ENCODE assay signal across 9 cellular contexts in genomic region chr4:113355550-113356371, GRCh38.
DNase-seq lines count a peak whose midpoint lies in the region; ATAC-seq and TF ChIP-seq lines count a peak whose summit lies in the region.
"Had no signal": no experiment of that assay in that cellular context is flagged by ENCODE, and none has a peak within 500 bp of the region (broad histone marks: within the 10 kb centered on the region; RNA-seq: fewer than 3 reads in every experiment).

No MANE protein-coding gene starts in this region.

- peak overlapping the region; percentile 33; the same call in 1 of the 2 replicates for H4K91ac ChIP-seq in IMR-90 (ENCODE audit: insufficient read depth, low read depth, low read length)

- intact Hi-C loops in IMR-90 (cut with micrococcal nuclease) = no loop called here

- H2BK15ac ChIP-seq in IMR-90 (ENCODE audit: low read depth, low read length) = no peak overlapping the region

- H3K4ac ChIP-seq in IMR-90 (ENCODE audit: low read depth, low read length) = peak overlapping the region; percentile 51

- no peak for TF ChIP-seq POLR2A in IMR-90 (IDR thresholded peaks at IDR 0.05; ENCODE audit: low read depth, low read length)

- ATAC-seq in GM21576 (IDR thresholded peaks at IDR 0.05; ENCODE audit: unreplicated experiment) (peak; percentile 98), IMR-90 (ENCODE audit: low read depth) (peak; percentile 96)

- H4K20me1 ChIP-seq in IMR-90 (ENCODE audit: insufficient read depth, low read length) = no peaks in the 10 kb centered on the region; the same call in 1 of the 2 replicates

- BruUV-seq in IMR-90 (replicated peaks; lab: Mats Ljungman, UMichigan) = no TSS peak

- peak overlapping the region; percentile 11; the same call in 1 of the 2 replicates for H4K5ac ChIP-seq in IMR-90 (ENCODE audit: low read depth, low read length)

- H2AFZ ChIP-seq in IMR-90 (replicated peaks; ENCODE audit: low read length, poor library complexity) (peak overlapping the region; percentile 53), parathyroid adenoma (no peak overlapping the region)

- no peaks in the 10 kb centered on the region for H3K36me3 ChIP-seq in IMR-90 (ENCODE audit: control insufficient read depth, insufficient read depth, low read length)
- H3K36me3 ChIP-seq in parathyroid adenoma (ENCODE audit: control insufficient read depth, insufficient read depth, low read length) = no peaks in the 10 kb centered on the region

- H3K4me3 ChIP-seq in IMR-90 (ENCODE audit: insufficient read depth, low read depth, low read length) (no peak overlapping the region), coronary artery (peak overlapping the region; percentile 3), parathyroid adenoma (ENCODE audit: low read depth, low read length) (no peak overlapping the region)

- no peaks in the 10 kb centered on the region for H3K79me2 ChIP-seq in parathyroid adenoma

- H2AK9ac ChIP-seq in IMR-90 (replicated peaks; ENCODE audit: low read depth, low read length, poor library complexity) = peak overlapping the region; percentile 38

- peak overlapping the region; percentile 9; the same call in 1 of the 2 replicates for H3K18ac ChIP-seq in IMR-90 (ENCODE audit: low read depth, low read length)

- H3K14ac ChIP-seq in IMR-90 (replicated peaks; ENCODE audit: low read depth, low read length) = no peak overlapping the region; the same call in 1 of the 2 replicates

- H3K9me3 ChIP-seq in IMR-90 (ENCODE audit: control insufficient read depth, insufficient read depth, low read length) (peaks cover 8% of the 10 kb centered on the region), parathyroid adenoma (ENCODE audit: control insufficient read depth, low read length) (no peaks in the 10 kb centered on the region)

- peak overlapping the region; percentile 21 for H2BK5ac ChIP-seq in IMR-90 (ENCODE audit: low read depth, low read length, poor library complexity, severe bottlenecking)

- H2BK120ac ChIP-seq in IMR-90 (ENCODE audit: low read depth, low read length) = peak overlapping the region; percentile 33

- POLR2A ChIA-PET in IMR-90 (lab: Charles Lee; ENCODE audit: unreplicated experiment) = interaction anchor here (0.5 kb wide), 1 partner anchor 545 kb away, joined by 3 read pairs; no protein-coding TSS in a partner anchor

- dilution Hi-C loops in IMR-90 (cut with HindIII; ENCODE audit: low sequenced_read_pairs, unreplicated experiment) = no loop called here

- H3K27ac ChIP-seq in IMR-90 (ENCODE audit: insufficient read depth, low read length) = peak overlapping the region; percentile 13
- peak overlapping the region in 1 of 2 donors; percentile 23 for H3K27ac ChIP-seq in coronary artery
- H3K27ac ChIP-seq in parathyroid adenoma = no peak overlapping the region
- H3K27ac ChIP-seq: VCaP had no signal

- WGBS in IMR-90 (ENCODE audit: extremely low coverage in 2 of 2, insufficient read length in 1 of 2), 2 experiments = 0% methylated on average over 1 of the region's 13 CpGs; no CpG with 5 or more reads in 1 of the 2 experiments

- CTCF ChIA-PET in IMR-90 (lab: Yijun Ruan, JAX) = interaction anchor here (0.5 kb wide), 1 partner anchor 23 kb away, joined by 3 read pairs; no protein-coding TSS in a partner anchor

- H3K56ac ChIP-seq in IMR-90 (ENCODE audit: extremely low read depth, insufficient read depth, low read length) = no peak overlapping the region; the same call in 1 of the 2 replicates

- no peaks in the 10 kb centered on the region for H3K79me1 ChIP-seq in IMR-90 (ENCODE audit: low read depth in 1 of 2, low read length in 2 of 2)

- H3K4me2 ChIP-seq in IMR-90 (ENCODE audit: low read depth, low read length) = peak overlapping the region; percentile 68
- peak overlapping the region; percentile 26 for H3K4me2 ChIP-seq in parathyroid adenoma (ENCODE audit: low read length)

- 0 out of 2 replicates have a peak, but pooled peaks cover 3% of the 10 kb centered on the region for H3K9me1 ChIP-seq in IMR-90 (ENCODE audit: insufficient read depth, low read length)

- H3K9ac ChIP-seq in IMR-90 (ENCODE audit: low read depth, low read length) (no peak overlapping the region), parathyroid adenoma (no peak overlapping the region)

- H2BK20ac ChIP-seq in IMR-90 (ENCODE audit: low read depth, low read length) = peak overlapping the region; percentile 38; the same call in 1 of the 2 replicates

- H3K23ac ChIP-seq in IMR-90 (ENCODE audit: low read depth, low read length) = 0 out of 2 replicates have a peak overlapping the region, but pooled peaks have one; percentile 32

- peak; percentile 53 for DNase-seq in ELF-1 (ENCODE audit: low read depth, low spot score)
- DNase-seq in IMR-90 = peak; percentile 90
- peak; percentile 47 for DNase-seq in activated CD4-positive, alpha-beta T cell treated with anti-CD3 and anti-CD28 coated beads for 1 hour
- DNase-seq in coronary artery (ENCODE audit: low spot score) = no peak
- no peak for DNase-seq in SK-N-DZ (ENCODE audit: low spot score)
- DNase-seq in epidermal melanocyte (ENCODE audit: insufficient read length, low spot score) = no peak

- in situ Hi-C loops in IMR-90 (cut with MboI; ENCODE audit: low sequenced_read_pairs) = no loop called here

- peaks cover 32% of the 10 kb centered on the region for H3K27me3 ChIP-seq in IMR-90 (ENCODE audit: control insufficient read depth, insufficient read depth, low read length)
- H3K27me3 ChIP-seq in parathyroid adenoma (ENCODE audit: control insufficient read depth, insufficient read depth, low read length) = no peaks in the 10 kb centered on the region

- peak overlapping the region in 1 of 2 experiments; percentile 52; a peak in 1 of 4 replicates for H4K8ac ChIP-seq in IMR-90 (ENCODE audit: low read depth in 2 of 2, low read length in 2 of 2)

- no peak for TF ChIP-seq CTCF in IMR-90 (conservative IDR thresholded peaks at IDR 0.05; ENCODE audit: low read depth, low read length)
- TF ChIP-seq CTCF in coronary artery (IDR thresholded peaks at IDR 0.05) = no peak
- TF ChIP-seq CTCF in parathyroid adenoma (IDR thresholded peaks at IDR 0.05) = no peak

- H3K4me1 ChIP-seq in IMR-90 (ENCODE audit: control insufficient read depth, insufficient read depth, low read length) (peaks cover 7% of the 10 kb centered on the region), parathyroid adenoma (no peaks in the 10 kb centered on the region)

- H2AK5ac ChIP-seq in IMR-90 (ENCODE audit: low read depth, low read length) = no peak overlapping the region

- TF ChIP-seq RAD21 in IMR-90 (IDR thresholded peaks at IDR 0.05; ENCODE audit: low read length) = no peak

TF ChIP-seq in IMR-90, 13 proteins besides CTCF, POLR2A, EP300 and RAD21:
- peak; percentile 41; the same call in 1 of the 2 replicates for TF ChIP-seq BHLHE40 (IDR thresholded peaks at IDR 0.05; ENCODE audit: low read depth, low read length)
- TF ChIP-seq MAFK (IDR thresholded peaks at IDR 0.05; ENCODE audit: low read depth, low read length) = no peak
- no peak for TF ChIP-seq NFE2L2 (IDR thresholded peaks at IDR 0.05; ENCODE audit: low read depth, low read length)
- TF ChIP-seq ELK1 (IDR thresholded peaks at IDR 0.05; ENCODE audit: borderline replicate concordance, low read depth, low read length) = no peak
- TF ChIP-seq FOS (IDR thresholded peaks at IDR 0.05; ENCODE audit: low read depth, low read length) = peak; percentile 74

Comparison
In these comparisons a context has a peak if more than half of its experiments do, and no peak if none do; other contexts are left out.
1. DNase-seq: peak in ELF-1 (single experiment), IMR-90 (single experiment) and activated CD4-positive, alpha-beta T cell treated with anti-CD3 and anti-CD28 coated beads for 1 hour (single experiment); none in coronary artery (single experiment), SK-N-DZ (single experiment) and epidermal melanocyte (single experiment).